ENCODE assay signal across 8 cellular contexts in genomic region chr9:85940832-85941616, GRCh38. TPM values are rescaled to one million over a fixed set of nuclear protein-coding genes. Genes with fewer than 3 reads are reported as not detected.
DNase-seq lines count a peak whose midpoint lies in the region; ATAC-seq and TF ChIP-seq lines count a peak whose summit lies in the region.

NAA35 (plus strand) TSS chr9:85941146; CDS start chr9:85942160, 1,014 bp downstream.

- H3K27me3 ChIP-seq in ascending aorta (no peaks in the 10 kb centered on the region), right atrium auricular region (no peaks in the 10 kb centered on the region), uterus (no peaks in the 10 kb centered on the region)

- TF ChIP-seq CTCF in ascending aorta (IDR thresholded peaks at IDR 0.05) (no peak), right atrium auricular region (IDR thresholded peaks at IDR 0.05) (no peak), uterus (IDR thresholded peaks at IDR 0.05) (peak in 1 of 4 experiments; percentile 11)

- peak within 1 kb of the TSS; percentile 74 to 84 for H3K4me3 ChIP-seq in ascending aorta
- peak within 1 kb of the TSS; percentile 95 to 98 for H3K4me3 ChIP-seq in right atrium auricular region
- H3K4me3 ChIP-seq in uterus, result peak within 1 kb of the TSS; percentile 62 to 96

- H3K36me3 Mint-ChIP-seq in T-helper 2 cell treated with Interferon-gamma antibody and Interleukin-4, amounts not matched to agents 5 μg/mL and 100 μg/mL, for 36 hours (ENCODE audit: low read depth), result peaks cover 20% of the 10 kb centered on the region

- peak within 1 kb of the TSS; percentile 98 for H3K27ac Mint-ChIP-seq in T-helper 2 cell treated with Interferon-gamma antibody and Interleukin-4, amounts not matched to agents 5 μg/mL and 100 μg/mL, for 36 hours

- peaks cover 21% of the 10 kb centered on the region for H3K4me1 Mint-ChIP-seq in T-helper 2 cell treated with Interferon-gamma antibody and Interleukin-4, amounts not matched to agents 5 μg/mL and 100 μg/mL, for 36 hours (ENCODE audit: low read depth)

- no peaks in the 10 kb centered on the region for H3K27me3 Mint-ChIP-seq in T-helper 2 cell treated with Interferon-gamma antibody and Interleukin-4, amounts not matched to agents 5 μg/mL and 100 μg/mL, for 36 hours (ENCODE audit: low read depth)

- ATAC-seq in GM18499 (IDR thresholded peaks at IDR 0.05; ENCODE audit: insufficient read depth, unreplicated experiment) (peak; percentile 90), HG02970 (IDR thresholded peaks at IDR 0.05; ENCODE audit: low FRiP score, unreplicated experiment) (peak; percentile 94)

- DNase-seq in NCI-H1930 (lab: John Stamatoyannopoulos, UW), result peak; percentile 96 to 97
- DNase-seq in T-helper 2 cell treated with Interferon-gamma antibody and Interleukin-4, amounts not matched to agents 5 μg/mL and 100 μg/mL, for 36 hours (ENCODE audit: low spot score), result peak; percentile 98
- peak; percentile 91 to 99 for DNase-seq in ascending aorta (ENCODE audit: low spot score in 2 of 2)
- DNase-seq in right atrium auricular region (ENCODE audit: low spot score), result peak; percentile 98
- peak; percentile 93 for DNase-seq in pulmonary artery endothelial cell (ENCODE audit: low read depth, low spot score)
- DNase-seq in uterus, result peak; percentile 99

- peak; percentile 49 to 63 for TF ChIP-seq POLR2A in uterus (IDR thresholded peaks at IDR 0.05)

- H3K4me1 ChIP-seq in ascending aorta (peaks cover 0 to 18% of the 10 kb centered on the region in 2 donors), right atrium auricular region (peaks cover 0 to 35% of the 10 kb centered on the region in 2 donors), uterus (peaks cover 0 to 8% of the 10 kb centered on the region in 2 donors)

- H3K27ac ChIP-seq in ascending aorta, result peak within 1 kb of the TSS; percentile 89 to 96
- H3K27ac ChIP-seq in right atrium auricular region, result peak within 1 kb of the TSS; percentile 97
- peak within 1 kb of the TSS; percentile 88 to 94 for H3K27ac ChIP-seq in uterus

- peak within 1 kb of the TSS; percentile 88 for H3K4me3 Mint-ChIP-seq in T-helper 2 cell treated with Interferon-gamma antibody and Interleukin-4, amounts not matched to agents 5 μg/mL and 100 μg/mL, for 36 hours

- H3K36me3 ChIP-seq in ascending aorta (peaks cover 0 to 6% of the 10 kb centered on the region in 2 donors), right atrium auricular region (peaks cover 5% of the 10 kb centered on the region), uterus (no peaks in the 10 kb centered on the region)

- no peaks in the 10 kb centered on the region for H3K9me3 ChIP-seq in ascending aorta
- no peaks in the 10 kb centered on the region for H3K9me3 ChIP-seq in right atrium auricular region
- no peaks in the 10 kb centered on the region for H3K9me3 ChIP-seq in uterus

- H3K9me3 Mint-ChIP-seq in T-helper 2 cell treated with Interferon-gamma antibody and Interleukin-4, amounts not matched to agents 5 μg/mL and 100 μg/mL, for 36 hours, result no peaks in the 10 kb centered on the region

- intact Hi-C loops in ascending aorta (cut with DNase I), result loop anchor here (1.0 to 5.0 kb wide), 5 partner anchors 14 to 411 kb away; partner anchors contain the start of genes AGTPBP1, ISCA1 and TUT7
- intact Hi-C loops in uterus (cut with DNase I; ENCODE audit: low total_unique reads), result no loop called here

RNA-seq across cellular contexts. Expression of gene NAA35, which starts in this region (rescaled TPM):
- total RNA-seq in ascending aorta, result 3.3 TPM
- 10 to 100 TPM; 12.1 to 12.4 TPM for total RNA-seq in right atrium auricular region
- 17.6 and 22.2 TPM in 2 replicates for total RNA-seq in pulmonary artery endothelial cell
- 10 to 100 TPM in 3 of 4 donors, 1 to 10 TPM in 1; 4.4 to 48.1 (median 19.6) TPM for total RNA-seq in uterus

Comparison
In these comparisons a context has a peak if more than half of its experiments do, and no peak if none do; other contexts are left out.
1. Peak in every context shown above with its lines: DNase-seq, ATAC-seq, H3K4me3 ChIP-seq and H3K27ac ChIP-seq.